Comparison of ENCODE assay signal across 20 cellular contexts in the genomic region with DNA sequence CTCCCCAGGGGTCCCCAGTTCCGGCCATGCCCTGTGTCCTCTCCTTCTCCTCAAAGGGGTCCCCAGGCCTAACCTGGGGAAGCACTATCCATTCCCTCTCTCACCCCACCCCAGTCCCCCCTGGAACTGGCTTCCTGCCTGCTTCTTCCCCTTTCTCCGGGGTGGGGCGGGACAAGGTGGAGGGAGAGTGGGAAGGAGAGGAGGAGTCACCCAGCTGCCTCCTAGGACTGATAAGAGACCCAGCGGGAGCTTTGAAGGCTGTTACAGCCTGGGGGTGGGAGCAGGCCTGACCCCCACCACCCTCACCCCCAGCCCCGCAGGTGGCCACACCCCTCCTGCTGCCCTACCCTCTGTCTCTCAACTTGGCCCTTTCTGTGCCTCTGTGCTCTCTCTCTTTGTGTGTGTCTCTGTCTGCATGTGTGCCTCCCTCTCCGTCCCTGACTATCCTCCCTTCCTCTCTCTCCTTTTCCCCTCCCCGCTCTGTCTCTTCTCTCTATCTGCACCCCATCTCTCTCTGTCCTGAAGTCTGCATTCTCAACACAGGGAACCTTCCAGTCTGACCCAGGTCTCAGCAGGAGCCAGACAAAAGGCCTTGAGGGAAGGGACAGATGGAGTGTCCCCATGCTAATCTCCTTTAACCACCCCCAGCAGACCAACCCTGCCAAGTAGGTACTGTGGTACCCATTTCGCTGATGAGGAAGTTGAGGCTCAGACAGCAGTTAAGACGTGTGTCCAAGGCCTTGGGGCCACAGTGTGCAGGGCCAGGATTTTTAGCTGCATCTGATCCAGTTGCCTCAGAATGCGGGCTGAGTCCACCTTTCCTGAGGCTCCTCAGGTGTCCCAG.
"Had no signal": no experiment of that assay in that cellular context is flagged by ENCODE, and none has a peak within 500 bp of the region (broad histone marks: within the 10 kb centered on the region; RNA-seq: fewer than 3 reads in every experiment).

No MANE protein-coding gene starts in this region.

- H3K27ac ChIP-seq: foreskin keratinocyte, ovary, thoracic aorta had no signal

- H3K4me1 ChIP-seq: foreskin keratinocyte had no signal

- H3K36me3 ChIP-seq: ovary, thoracic aorta had no signal

- ATAC-seq: activated CD4-positive, alpha-beta T cell treated with anti-CD3 and anti-CD28 coated beads for 36 hours; activated CD8-positive, alpha-beta memory T cell treated with anti-CD3 and anti-CD28 coated beads, Interleukin-2, amount 10 ng/mL, durations not matched to agents 7 days and 5 days; foreskin keratinocyte; left lobe of liver; sciatic nerve; stimulated activated memory B cell treated with anti-CD40 and anti-IgM and Interleukin-4, amounts not matched to agents 10 μg/mL and 1 μg/mL and 100 μg/mL, for 72 hours; WTC11 had no signal

- DNase-seq: activated CD4-positive, alpha-beta memory T cell treated with anti-CD3 and anti-CD28 coated beads for 36 hours; activated CD4-positive, alpha-beta T cell treated with anti-CD3 and anti-CD28 coated beads for 36 hours; activated CD8-positive, alpha-beta memory T cell treated with anti-CD3 and anti-CD28 coated beads, Interleukin-2, amount 10 ng/mL, durations not matched to agents 7 days and 5 days; activated naive CD4-positive, alpha-beta T cell; activated naive CD8-positive, alpha-beta T cell treated with anti-CD3 and anti-CD28 coated beads for 36 hours; amniotic stem cell; caudate nucleus; dorsolateral prefrontal cortex; foreskin keratinocyte; hippocampal formation; midbrain; ovary; stimulated activated CD4-positive, alpha-beta T cell treated with anti-CD3 and anti-CD28 coated beads, Interleukin-4, amount 100 ng/mL, for 24 hours had no signal

- H3K4me3 ChIP-seq: dorsolateral prefrontal cortex, lung, ovary, thoracic aorta had no signal

- H3K9me3 ChIP-seq: ovary, thoracic aorta had no signal

- H3K27me3 ChIP-seq: dorsolateral prefrontal cortex, ovary had no signal

- FAIRE-seq: islet of Langerhans had no signal
